Comparison of ENCODE assay signal across 25 cellular contexts in genomic region chr1:172834609-172835008, GRCh38.
"Had no signal": no experiment of that assay in that cellular context is flagged by ENCODE, and none has a peak within 500 bp of the region (broad histone marks: within the 10 kb centered on the region; RNA-seq: fewer than 3 reads in every experiment).

No MANE protein-coding gene starts in this region.

- H3K36me3 ChIP-seq: lower lobe of right lung, sigmoid colon, stomach, thyroid gland, vagina had no signal

- H3K27me3 ChIP-seq: sigmoid colon, stomach, thyroid gland, vagina had no signal

- H3K9me3 ChIP-seq: lower lobe of right lung, mucosa of descending colon, psoas muscle, sigmoid colon, stomach, thyroid gland, vagina had no signal

- FAIRE-seq: frontal cortex, keratinocyte had no signal

- ATAC-seq: left ventricle myocardium superior; lower lobe of right lung; mucosa of descending colon; psoas muscle; right cardiac atrium; stimulated activated effector memory CD8-positive, alpha-beta T cell treated with anti-CD3 and anti-CD28 coated beads, Interleukin-12 subunit alpha, Interleukin-12 subunit beta, amount 100 ng/mL, for 72 hours had no signal

- H3K9me3 Mint-ChIP-seq: immature natural killer cell; memory B cell; nephron progenitor cell; stimulated activated effector memory CD8-positive, alpha-beta T cell treated with anti-CD3 and anti-CD28 coated beads, Interleukin-12 subunit alpha, Interleukin-12 subunit beta, amount 100 ng/mL, for 72 hours had no signal

- H3K36me3 Mint-ChIP-seq: immature natural killer cell; memory B cell; mesothelial cell of epicardium; naive B cell; stimulated activated effector memory CD8-positive, alpha-beta T cell treated with anti-CD3 and anti-CD28 coated beads, Interleukin-12 subunit alpha, Interleukin-12 subunit beta, amount 100 ng/mL, for 72 hours had no signal

- H3K4me1 ChIP-seq: lower lobe of right lung, psoas muscle, sigmoid colon, stomach, thyroid gland, vagina had no signal

- H3K27me3 Mint-ChIP-seq: memory B cell, naive B cell had no signal

- H3K27ac ChIP-seq: lower lobe of right lung, psoas muscle, sigmoid colon, stomach, thyroid gland, vagina had no signal

- H3K4me3 Mint-ChIP-seq: immature natural killer cell; memory B cell; mesothelial cell of epicardium; naive B cell; nephron progenitor cell; stimulated activated effector memory CD8-positive, alpha-beta T cell treated with anti-CD3 and anti-CD28 coated beads, Interleukin-12 subunit alpha, Interleukin-12 subunit beta, amount 100 ng/mL, for 72 hours had no signal

- H3K4me1 Mint-ChIP-seq: nephron progenitor cell had no signal

- DNase-seq: cortex of kidney; hypothalamus; immature natural killer cell; left ventricle myocardium superior; lower lobe of right lung; mucosa of descending colon; naive B cell; nephron progenitor cell; nucleus accumbens; posterior cingulate gyrus; psoas muscle; right cardiac atrium; sigmoid colon; stimulated activated CD4-positive, alpha-beta T cell treated with anti-CD3 and anti-CD28 coated beads, Interleukin-2, amount 100 ng/mL, for 24 hours; stimulated activated CD4-positive, alpha-beta T cell treated with anti-CD3 and anti-CD28 coated beads, Interleukin-4, amount 100 ng/mL, for 24 hours; stimulated activated naive CD4-positive, alpha-beta T cell treated with Interleukin-2 at 50 U/mL for 16 hours; stomach; thyroid gland; trophoblast cell had no signal

- H3K4me3 ChIP-seq: lower lobe of right lung, mucosa of descending colon, psoas muscle, sigmoid colon, stomach, thyroid gland, vagina had no signal

- H3K27ac Mint-ChIP-seq: immature natural killer cell; memory B cell; mesothelial cell of epicardium; nephron progenitor cell; stimulated activated effector memory CD8-positive, alpha-beta T cell treated with anti-CD3 and anti-CD28 coated beads, Interleukin-12 subunit alpha, Interleukin-12 subunit beta, amount 100 ng/mL, for 72 hours had no signal
